ENCODE assay signal across 12 cellular contexts in genomic region chr14:88895116-88895515, GRCh38.
DNase-seq lines count a peak whose midpoint lies in the region; ATAC-seq and TF ChIP-seq lines count a peak whose summit lies in the region.
"Had no signal": no experiment of that assay in that cellular context is flagged by ENCODE, and none has a peak within 500 bp of the region (broad histone marks: within the 10 kb centered on the region; RNA-seq: fewer than 3 reads in every experiment).

No MANE protein-coding gene starts in this region.

- TF ChIP-seq CTCF in AG04449 (IDR thresholded peaks at IDR 0.05; ENCODE audit: insufficient read depth, low read length, missing control alignments) (no peak), HFF-Myc (IDR thresholded peaks at IDR 0.05; ENCODE audit: low read depth, low read length, missing control alignments) (no peak), VCaP (conservative IDR thresholded peaks at IDR 0.05) (no peak), fibroblast of the aortic adventitia (IDR thresholded peaks at IDR 0.05; ENCODE audit: insufficient read depth, low read length) (no peak), gastroesophageal sphincter (IDR thresholded peaks at IDR 0.05) (no peak), upper lobe of right lung (IDR thresholded peaks at IDR 0.05) (no peak)

- WGBS in gastroesophageal sphincter (ENCODE audit: low coverage in 1 of 2), 2 donors = 59 to 60% methylated on average over 4 of the region's 4 CpGs

- intact Hi-C loops in upper lobe of right lung (cut with DNase I) = no loop called here

- DNase-seq in AG04449 (ENCODE audit: low read depth, low spot score) (peak; percentile 29), HFF-Myc (ENCODE audit: extremely low read depth, low read depth) (peak; percentile 36), fibroblast of the aortic adventitia (ENCODE audit: low read depth) (peak; percentile 10), upper lobe of right lung (no peak), NCI-H2196 treated with DMSO at 0.1 percent for 48 hours (lab: John Stamatoyannopoulos, UW; ENCODE audit: unreplicated experiment) (no peak)
- no peak for DNase-seq in activated T-cell treated with anti-CD3 and anti-CD28 coated beads, Interleukin-2, amount 50 U/mL, for 48 hours
- DNase-seq: AML-193; NCI-H2227 treated with DMSO at 0.1 percent for 48 hours; stimulated activated CD8-positive, alpha-beta memory T cell treated with anti-CD3 and anti-CD28 coated beads, Interleukin-4, amount 100 ng/mL, for 48 hours had no signal

- CTCF ChIA-PET in AG04449 (lab: Yijun Ruan, JAX) = interaction anchor here (1.2 to 1.6 kb wide), 2 partner anchors 14 to 108 kb away, joined by 3 read pairs; no protein-coding TSS in a partner anchor

- no peak for TF ChIP-seq POLR2A in gastroesophageal sphincter (IDR thresholded peaks at IDR 0.05)

- TF ChIP-seq EP300 in gastroesophageal sphincter (IDR thresholded peaks at IDR 0.05) = no peak

- no peaks in the 10 kb centered on the region for H3K36me3 ChIP-seq in gastroesophageal sphincter
- no peaks in the 10 kb centered on the region for H3K36me3 ChIP-seq in upper lobe of right lung
- H3K36me3 ChIP-seq: ovary had no signal

- ATAC-seq in gastroesophageal sphincter = no peak
- ATAC-seq in upper lobe of right lung = no peak

- H3K27me3 ChIP-seq in gastroesophageal sphincter = peaks cover 6% of the 10 kb centered on the region
- H3K27me3 ChIP-seq in upper lobe of right lung = peaks cover 2% of the 10 kb centered on the region
- H3K27me3 ChIP-seq: ovary had no signal

- H3K4me3 ChIP-seq in AG04449 (ENCODE audit: low read depth, low read length) (no peak overlapping the region), HFF-Myc (replicated peaks; ENCODE audit: low read depth, low read length) (no peak overlapping the region), fibroblast of the aortic adventitia (ENCODE audit: low read depth, low read length) (no peak overlapping the region), gastroesophageal sphincter (no peak overlapping the region), upper lobe of right lung (no peak overlapping the region)
- H3K4me3 ChIP-seq: ovary had no signal

- H3K27ac ChIP-seq in VCaP (peak overlapping the region; percentile 27), gastroesophageal sphincter (no peak overlapping the region), upper lobe of right lung (no peak overlapping the region)
- H3K27ac ChIP-seq: ovary had no signal

- H3K9me3 ChIP-seq in gastroesophageal sphincter = no peaks in the 10 kb centered on the region
- no peaks in the 10 kb centered on the region for H3K9me3 ChIP-seq in upper lobe of right lung
- H3K9me3 ChIP-seq: ovary had no signal

- peaks cover 0 to 9% (median 0%) of the 10 kb centered on the region in 3 donors for H3K4me1 ChIP-seq in gastroesophageal sphincter
- no peaks in the 10 kb centered on the region for H3K4me1 ChIP-seq in upper lobe of right lung

- POLR2A ChIA-PET in AG04449 (lab: Yijun Ruan, JAX) = no interaction called here

Comparison
In these comparisons a context has a peak if more than half of its experiments do, and no peak if none do; other contexts are left out.
1. DNase-seq: peak in AG04449 (single experiment), HFF-Myc (single experiment) and fibroblast of the aortic adventitia (single experiment); none in activated T-cell treated with anti-CD3 and anti-CD28 coated beads, Interleukin-2, amount 50 U/mL, for 48 hours (0 of 2), upper lobe of right lung (single experiment) and NCI-H2196 treated with DMSO at 0.1 percent for 48 hours (single experiment).